20 cellular contexts compared by ENCODE assay signal in genomic region chr6:160477901-160478300, GRCh38.
"Had no signal": no experiment of that assay in that cellular context is flagged by ENCODE, and none has a peak within 500 bp of the region (broad histone marks: within the 10 kb centered on the region; RNA-seq: fewer than 3 reads in every experiment).

No MANE protein-coding gene starts in this region.

- DNase-seq: activated CD4-positive, alpha-beta T cell treated with anti-CD3 and anti-CD28 coated beads for 4 hours; activated CD4-positive, alpha-beta T cell treated with anti-CD3 and anti-CD28 coated beads, Interleukin-2, amount 50 U/mL, for 48 hours; activated CD4-positive, CD25-positive, alpha-beta regulatory T cell; activated CD8-positive, alpha-beta memory T cell treated with anti-CD3 and anti-CD28 coated beads, Interleukin-2, amount 50 U/mL, for 48 hours; activated naive CD4-positive, alpha-beta T cell treated with Interleukin-2 at 50 U/mL for 16 hours; activated naive CD8-positive, alpha-beta T cell treated with anti-CD3 and anti-CD28 coated beads for 36 hours; activated T-cell treated with anti-CD3 and anti-CD28 coated beads, Interleukin-2, amount 50 U/mL, for 48 hours; amniotic stem cell; effector CD8-positive, alpha-beta T cell; islet precursor cell; left colon; lower lobe of right lung; naive thymus-derived CD4-positive, alpha-beta T cell; occipital lobe; stimulated activated CD4-positive, alpha-beta T cell treated with anti-CD3 and anti-CD28 coated beads, Interleukin-15, amount 100 ng/mL, for 24 hours; stomach; T-helper 9 cell; transverse colon had no signal

- H3K4me3 ChIP-seq: lower lobe of right lung, smooth muscle cell, stomach, suprapubic skin, transverse colon had no signal
